ENCODE assay signal across 6 cellular contexts in genomic region chr6:78797270-78797669, GRCh38.
"Had no signal": no experiment of that assay in that cellular context is flagged by ENCODE, and none has a peak within 500 bp of the region (broad histone marks: within the 10 kb centered on the region; RNA-seq: fewer than 3 reads in every experiment).

No MANE protein-coding gene starts in this region.

- DNase-seq: IMR-90, KBM-7, KG1 had no signal

- H3K27ac ChIP-seq: HL-60 had no signal

- H3K4me3 ChIP-seq: K562 had no signal

- FAIRE-seq: HTR-8/SVneo, K562 had no signal

- ATAC-seq: K562 had no signal
